ENCODE assay signal across 3 cellular contexts in genomic region chr10:76829724-76830123, GRCh38.
"Had no signal": no experiment of that assay in that cellular context is flagged by ENCODE, and none has a peak within 500 bp of the region (broad histone marks: within the 10 kb centered on the region; RNA-seq: fewer than 3 reads in every experiment).

No MANE protein-coding gene starts in this region.

- DNase-seq: GDM1, GF-D8 had no signal

- H3K4me3 ChIP-seq: GM12878 had no signal

- ATAC-seq: GM12878 had no signal
